8 cellular contexts compared by ENCODE assay signal in genomic region chr20:45880988-45881788, GRCh38. TPM values are rescaled to one million over a fixed set of nuclear protein-coding genes. Genes with fewer than 3 reads are reported as not detected.
DNase-seq lines count a peak whose midpoint lies in the region; ATAC-seq and TF ChIP-seq lines count a peak whose summit lies in the region.

Gene ZSWIM1, plus strand, starts transcription at chr20:45881227. Its CDS starts 1,366 bp downstream, at chr20:45882593.

- H3K4me1 Mint-ChIP-seq in activated B cell treated with CpG ODN at 0.5 μM for 24 hours = peaks cover 34% of the 10 kb centered on the region

- no peaks in the 10 kb centered on the region for H3K27me3 Mint-ChIP-seq in activated B cell treated with CpG ODN at 0.5 μM for 24 hours

- H3K9me3 Mint-ChIP-seq in activated B cell treated with CpG ODN at 0.5 μM for 24 hours = no peaks in the 10 kb centered on the region

- intact Hi-C loops in activated B cell treated with CpG ODN at 0.5 μM for 24 hours (cut with micrococcal nuclease) = loop anchor here (1.0 kb wide), 5 partner anchors 10 to 69 kb away; partner anchors contain the start of genes ACOT8, CTSA, NEURL2 and UBE2C

- POLR2A ChIA-PET in activated B cell treated with CpG ODN at 0.5 μM for 24 hours (lab: Charles Lee) = interaction anchor here (0.5 to 2.9 kb wide), 17 partner anchors 11 to 808 kb away, joined by 3 to 43 read pairs (median 5); partner anchors contain the start of genes ACOT8, CTSA, DNTTIP1 and NEURL2

- CTCF ChIA-PET in activated B cell treated with CpG ODN at 0.5 μM for 24 hours (lab: Charles Lee) = interaction anchor here (1.5 to 2.9 kb wide), 2 partner anchors 9 to 57 kb away, joined by 4 to 9 read pairs; partner anchors contain the start of gene NEURL2

- TF ChIP-seq CTCF in AG09309 (IDR thresholded peaks at IDR 0.05; ENCODE audit: control insufficient read depth, insufficient read depth, low read depth, low read length, missing control alignments) = no peak
- TF ChIP-seq CTCF in activated B cell treated with CpG ODN at 0.5 μM for 24 hours (IDR thresholded peaks at IDR 0.05) = no peak

- peak within 1 kb of the TSS; percentile 90 for H3K4me3 Mint-ChIP-seq in activated B cell treated with CpG ODN at 0.5 μM for 24 hours

- peak; percentile 97 for DNase-seq in AG09309 (ENCODE audit: low read depth)
- DNase-seq in NCI-H226 = peak; percentile 98
- DNase-seq in activated B cell treated with CpG ODN at 0.5 μM for 24 hours = peak; percentile 98
- peak; percentile 98 for DNase-seq in central memory CD4-positive, alpha-beta T cell
- peak; percentile 100 for DNase-seq in inferior parietal cortex (ENCODE audit: extremely low spot score)
- DNase-seq in smooth muscle cell of the brain vasculature (ENCODE audit: low read depth, low spot score) = peak; percentile 98

- H3K36me3 Mint-ChIP-seq in activated B cell treated with CpG ODN at 0.5 μM for 24 hours (ENCODE audit: low read depth) = peaks cover 40% of the 10 kb centered on the region

- peak; percentile 98 for ATAC-seq in GM19023 (IDR thresholded peaks at IDR 0.05; ENCODE audit: unreplicated experiment)
- ATAC-seq in HG03196 (IDR thresholded peaks at IDR 0.05; ENCODE audit: unreplicated experiment) = peak; percentile 91
- peak; percentile 99 for ATAC-seq in activated B cell treated with CpG ODN at 0.5 μM for 24 hours (ENCODE audit: low read depth)

- H3K27ac Mint-ChIP-seq in activated B cell treated with CpG ODN at 0.5 μM for 24 hours = peak within 1 kb of the TSS; percentile 93

- H3K4me3 ChIP-seq in AG09309 (ENCODE audit: control insufficient read depth, low read depth, low read length) = peak within 1 kb of the TSS; percentile 78

RNA-seq across cellular contexts. Expression of gene ZSWIM1, which starts in this region (rescaled TPM):
- 13.9 and 15.1 TPM in 2 replicates for total RNA-seq in activated B cell treated with CpG ODN at 0.5 μM for 24 hours

Comparison
In these comparisons a context has a peak if more than half of its experiments do, and no peak if none do; other contexts are left out.
1. Peak in every context shown above with its lines: DNase-seq, ATAC-seq and H3K4me3 ChIP-seq.